In the genomic region with DNA sequence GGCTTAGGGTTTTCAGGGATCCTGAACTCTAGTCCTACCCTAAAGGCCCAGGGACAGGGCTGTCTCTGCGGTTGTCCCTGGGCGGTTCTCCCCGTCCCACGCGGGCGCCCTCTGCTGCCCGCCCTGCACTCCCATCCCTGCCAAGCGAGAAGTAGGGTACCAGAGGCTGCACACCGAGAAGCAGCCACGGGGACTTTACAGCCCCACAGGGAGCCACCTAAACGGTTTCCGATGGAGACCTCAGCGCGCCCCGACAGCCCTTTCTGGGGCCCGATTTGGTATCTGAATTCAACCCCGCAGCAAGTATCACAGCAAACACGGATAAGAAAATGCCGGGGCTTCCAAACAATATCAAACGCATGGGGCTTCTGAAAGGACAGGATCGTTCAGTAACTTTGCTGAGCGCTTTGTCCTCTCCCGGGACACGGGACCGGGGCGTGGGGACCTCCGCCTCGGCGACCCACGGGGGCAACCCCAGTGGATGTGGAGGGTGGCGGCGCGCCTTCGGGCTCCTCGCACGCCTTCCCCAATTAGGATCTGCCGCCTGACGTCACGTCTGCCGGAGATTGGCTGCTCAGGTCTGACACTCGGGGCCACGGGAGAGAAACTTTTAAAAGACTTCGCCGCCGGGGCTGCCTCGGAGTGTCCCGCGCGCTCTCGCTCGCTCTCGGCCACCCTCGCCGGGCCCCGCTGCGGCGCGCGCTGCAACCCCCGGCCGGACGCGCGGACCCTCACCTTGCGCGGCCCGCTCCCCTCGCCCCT, we compare ENCODE assay signal across 8 cellular contexts. TPM values are rescaled to one million over a fixed set of nuclear protein-coding genes. Genes with fewer than 3 reads are reported as not detected.
A peak's percentile ranks its signal among the peaks of the same experiment; 100 is the strongest.
DNase-seq lines count a peak whose midpoint lies in the region; ATAC-seq and TF ChIP-seq lines count a peak whose summit lies in the region.

A gene with protein sequence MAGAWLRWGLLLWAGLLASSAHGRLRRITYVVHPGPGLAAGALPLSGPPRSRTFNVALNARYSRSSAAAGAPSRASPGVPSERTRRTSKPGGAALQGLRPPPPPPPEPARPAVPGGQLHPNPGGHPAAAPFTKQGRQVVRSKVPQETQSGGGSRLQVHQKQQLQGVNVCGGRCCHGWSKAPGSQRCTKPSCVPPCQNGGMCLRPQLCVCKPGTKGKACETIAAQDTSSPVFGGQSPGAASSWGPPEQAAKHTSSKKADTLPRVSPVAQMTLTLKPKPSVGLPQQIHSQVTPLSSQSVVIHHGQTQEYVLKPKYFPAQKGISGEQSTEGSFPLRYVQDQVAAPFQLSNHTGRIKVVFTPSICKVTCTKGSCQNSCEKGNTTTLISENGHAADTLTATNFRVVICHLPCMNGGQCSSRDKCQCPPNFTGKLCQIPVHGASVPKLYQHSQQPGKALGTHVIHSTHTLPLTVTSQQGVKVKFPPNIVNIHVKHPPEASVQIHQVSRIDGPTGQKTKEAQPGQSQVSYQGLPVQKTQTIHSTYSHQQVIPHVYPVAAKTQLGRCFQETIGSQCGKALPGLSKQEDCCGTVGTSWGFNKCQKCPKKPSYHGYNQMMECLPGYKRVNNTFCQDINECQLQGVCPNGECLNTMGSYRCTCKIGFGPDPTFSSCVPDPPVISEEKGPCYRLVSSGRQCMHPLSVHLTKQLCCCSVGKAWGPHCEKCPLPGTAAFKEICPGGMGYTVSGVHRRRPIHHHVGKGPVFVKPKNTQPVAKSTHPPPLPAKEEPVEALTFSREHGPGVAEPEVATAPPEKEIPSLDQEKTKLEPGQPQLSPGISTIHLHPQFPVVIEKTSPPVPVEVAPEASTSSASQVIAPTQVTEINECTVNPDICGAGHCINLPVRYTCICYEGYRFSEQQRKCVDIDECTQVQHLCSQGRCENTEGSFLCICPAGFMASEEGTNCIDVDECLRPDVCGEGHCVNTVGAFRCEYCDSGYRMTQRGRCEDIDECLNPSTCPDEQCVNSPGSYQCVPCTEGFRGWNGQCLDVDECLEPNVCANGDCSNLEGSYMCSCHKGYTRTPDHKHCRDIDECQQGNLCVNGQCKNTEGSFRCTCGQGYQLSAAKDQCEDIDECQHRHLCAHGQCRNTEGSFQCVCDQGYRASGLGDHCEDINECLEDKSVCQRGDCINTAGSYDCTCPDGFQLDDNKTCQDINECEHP (N-terminal part only) (plus strand): TSS at position 640 of the 762 bp plus-strand sequence. CDS start 372 bp downstream, outside the sequence.

- peaks cover 22% of the 10 kb centered on the region for H3K4me1 ChIP-seq in mononuclear cell (ENCODE audit: insufficient read depth, low read length)

- TF ChIP-seq CTCF in AG09309 (IDR thresholded peaks at IDR 0.05; ENCODE audit: control insufficient read depth, insufficient read depth, low read depth, low read length, missing control alignments) (peak; percentile 91), epithelial cell of proximal tubule (conservative IDR thresholded peaks at IDR 0.05; ENCODE audit: low read depth, low read length) (peak; percentile 88)

- DNase-seq in AG09309 (ENCODE audit: low read depth): no peak
- peak; percentile 41 for DNase-seq in NCI-H345 treated with DMSO at 0.1 percent for 48 hours (lab: John Stamatoyannopoulos, UW; ENCODE audit: unreplicated experiment)
- DNase-seq in activated CD8-positive, alpha-beta memory T cell treated with anti-CD3 and anti-CD28 coated beads, Interleukin-2, amount 50 U/mL, for 24 hours (ENCODE audit: extremely low read depth): peak; percentile 23
- DNase-seq in epithelial cell of proximal tubule (ENCODE audit: low read depth): no peak
- DNase-seq in stimulated activated CD8-positive, alpha-beta memory T cell treated with anti-CD3 and anti-CD28 coated beads, Interleukin-4, amount 100 ng/mL, for 48 hours: peak; percentile 74

- ATAC-seq in GM18858 (IDR thresholded peaks at IDR 0.05; ENCODE audit: unreplicated experiment): peak; percentile 68
- ATAC-seq in HG03064 (IDR thresholded peaks at IDR 0.05; ENCODE audit: low read depth, unreplicated experiment): peak; percentile 79

- H3K27me3 ChIP-seq in mononuclear cell (ENCODE audit: insufficient read depth, low read length): peaks cover 42% of the 10 kb centered on the region

- H3K9me3 ChIP-seq in mononuclear cell (ENCODE audit: low read depth, low read length): no peaks in the 10 kb centered on the region

- H3K4me3 ChIP-seq in AG09309 (ENCODE audit: control insufficient read depth, low read depth, low read length): peak within 1 kb of the TSS; percentile 84
- H3K4me3 ChIP-seq in epithelial cell of proximal tubule (ENCODE audit: low read depth, low read length): peak within 1 kb of the TSS; percentile 43
- H3K4me3 ChIP-seq in mononuclear cell (ENCODE audit: low read length): peak within 1 kb of the TSS; percentile 37

RNA-seq across cellular contexts. Expression of the gene that starts here (rescaled TPM):
- total RNA-seq in epithelial cell of proximal tubule (10.5 and 43.9 TPM in 2 replicates), mononuclear cell (13.6 TPM)

Comparison
In these comparisons a context has a peak if more than half of its experiments do, and no peak if none do; other contexts are left out.
1. DNase-seq: peak in NCI-H345 treated with DMSO at 0.1 percent for 48 hours (single experiment), activated CD8-positive, alpha-beta memory T cell treated with anti-CD3 and anti-CD28 coated beads, Interleukin-2, amount 50 U/mL, for 24 hours (single experiment) and stimulated activated CD8-positive, alpha-beta memory T cell treated with anti-CD3 and anti-CD28 coated beads, Interleukin-4, amount 100 ng/mL, for 48 hours (single experiment); none in AG09309 (single experiment) and epithelial cell of proximal tubule (single experiment).
2. Peak in every context shown above with its lines, with median percentiles within 50 percentile points of each other: H3K4me3 ChIP-seq.